ENCODE assay signal across 18 cellular contexts in the genomic region with DNA sequence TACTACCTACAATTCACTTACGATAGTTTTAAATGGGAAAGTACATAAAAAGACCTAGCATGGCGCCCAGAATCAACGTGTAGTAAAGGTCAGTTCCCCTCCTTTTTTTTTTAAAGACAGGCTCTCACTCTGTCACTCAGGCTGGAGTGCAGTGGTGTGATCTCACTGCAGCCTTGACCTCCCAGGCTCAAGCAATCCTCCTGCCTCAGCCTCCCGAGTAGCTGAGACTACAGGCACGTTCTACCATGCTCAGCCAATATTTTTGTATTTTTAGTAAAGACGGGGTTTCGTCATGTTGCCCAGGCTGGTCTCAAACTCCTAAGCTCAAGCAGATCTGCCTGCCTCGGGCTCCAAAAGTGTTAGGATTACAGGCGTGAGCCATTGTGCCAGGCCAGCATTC. TPM values are rescaled to one million over a fixed set of nuclear protein-coding genes. Genes with fewer than 3 reads are reported as not detected.
DNase-seq lines count a peak whose midpoint lies in the region; ATAC-seq and TF ChIP-seq lines count a peak whose summit lies in the region.
"Had no signal": no experiment of that assay in that cellular context is flagged by ENCODE, and none has a peak within 500 bp of the region (broad histone marks: within the 10 kb centered on the region; RNA-seq: fewer than 3 reads in every experiment).

No MANE protein-coding gene starts in this region.

- H3K4me3 Mint-ChIP-seq in activated CD8-positive, alpha-beta T cell treated with anti-CD3 and anti-CD28 coated beads for 36 hours = no peak overlapping the region
- H3K4me3 Mint-ChIP-seq in activated CD8-positive, alpha-beta T cell treated with anti-CD3 and anti-CD28 coated beads, Interleukin-2, amount 10 ng/mL, durations not matched to agents 7 days and 5 days = no peak overlapping the region
- no peak overlapping the region for H3K4me3 Mint-ChIP-seq in natural killer cell
- H3K4me3 Mint-ChIP-seq in natural killer cell treated with Interleukin-12 subunit alpha and Interleukin-12 subunit beta and Interleukin-15 and Interleukin-18, amount 100 ng/mL, for 72 hours = no peak overlapping the region
- no peak overlapping the region for H3K4me3 Mint-ChIP-seq in nephron progenitor cell
- no peak overlapping the region for H3K4me3 Mint-ChIP-seq in activated T-cell treated with anti-CD3 and anti-CD28 coated beads, Interleukin-2, amount 50 U/mL, for 24 hours
- H3K4me3 Mint-ChIP-seq: B cell; CD4-positive, CD25-positive, alpha-beta regulatory T cell; CD8-positive, alpha-beta memory T cell; H9 had no signal

- no peak for ATAC-seq in activated CD8-positive, alpha-beta T cell treated with anti-CD3 and anti-CD28 coated beads for 36 hours
- no peak for ATAC-seq in activated CD8-positive, alpha-beta T cell treated with anti-CD3 and anti-CD28 coated beads, Interleukin-2, amount 10 ng/mL, durations not matched to agents 7 days and 5 days
- no peak for ATAC-seq in natural killer cell
- ATAC-seq in natural killer cell treated with Interleukin-12 subunit alpha and Interleukin-12 subunit beta and Interleukin-15 and Interleukin-18, amount 100 ng/mL, for 72 hours = no peak
- ATAC-seq: A549, GM12878 had no signal

- DNase-seq in activated CD8-positive, alpha-beta T cell treated with anti-CD3 and anti-CD28 coated beads for 36 hours = no peak
- DNase-seq in activated CD8-positive, alpha-beta T cell treated with anti-CD3 and anti-CD28 coated beads, Interleukin-2, amount 10 ng/mL, durations not matched to agents 7 days and 5 days = no peak
- DNase-seq in natural killer cell (no peak), nephron progenitor cell (no peak), NCI-H345 treated with DMSO at 0.1 percent for 48 hours (lab: John Stamatoyannopoulos, UW; ENCODE audit: unreplicated experiment) (no peak)
- no peak for DNase-seq in natural killer cell treated with Interleukin-12 subunit alpha and Interleukin-12 subunit beta and Interleukin-15 and Interleukin-18, amount 100 ng/mL, for 72 hours (ENCODE audit: low spot score)
- DNase-seq in activated T-cell treated with anti-CD3 and anti-CD28 coated beads, Interleukin-2, amount 50 U/mL, for 24 hours = no peak
- DNase-seq: CD4-positive, CD25-positive, alpha-beta regulatory T cell; CD8-positive, alpha-beta memory T cell; COR-L47; DMS 273 treated with DMSO at 0.1 percent for 48 hours; DMS53; DND-41; EL; H9 had no signal

- H3K27me3 Mint-ChIP-seq in activated CD8-positive, alpha-beta T cell treated with anti-CD3 and anti-CD28 coated beads for 36 hours = no peaks in the 10 kb centered on the region
- H3K27me3 Mint-ChIP-seq in activated CD8-positive, alpha-beta T cell treated with anti-CD3 and anti-CD28 coated beads, Interleukin-2, amount 10 ng/mL, durations not matched to agents 7 days and 5 days (ENCODE audit: low read depth) = no peaks in the 10 kb centered on the region
- H3K27me3 Mint-ChIP-seq in natural killer cell (ENCODE audit: low read depth in 2 of 2) = no peaks in the 10 kb centered on the region
- H3K27me3 Mint-ChIP-seq in natural killer cell treated with Interleukin-12 subunit alpha and Interleukin-12 subunit beta and Interleukin-15 and Interleukin-18, amount 100 ng/mL, for 72 hours = no peaks in the 10 kb centered on the region
- no peaks in the 10 kb centered on the region for H3K27me3 Mint-ChIP-seq in nephron progenitor cell (ENCODE audit: low read depth, poor library complexity)
- H3K27me3 Mint-ChIP-seq in activated T-cell treated with anti-CD3 and anti-CD28 coated beads, Interleukin-2, amount 50 U/mL, for 24 hours = no peaks in the 10 kb centered on the region
- H3K27me3 Mint-ChIP-seq: B cell; CD4-positive, CD25-positive, alpha-beta regulatory T cell; CD8-positive, alpha-beta memory T cell had no signal

- no peaks in the 10 kb centered on the region for H3K9me3 Mint-ChIP-seq in activated CD8-positive, alpha-beta T cell treated with anti-CD3 and anti-CD28 coated beads for 36 hours
- no peaks in the 10 kb centered on the region for H3K9me3 Mint-ChIP-seq in activated CD8-positive, alpha-beta T cell treated with anti-CD3 and anti-CD28 coated beads, Interleukin-2, amount 10 ng/mL, durations not matched to agents 7 days and 5 days (ENCODE audit: insufficient read depth)
- no peaks in the 10 kb centered on the region for H3K9me3 Mint-ChIP-seq in natural killer cell
- H3K9me3 Mint-ChIP-seq in natural killer cell treated with Interleukin-12 subunit alpha and Interleukin-12 subunit beta and Interleukin-15 and Interleukin-18, amount 100 ng/mL, for 72 hours = no peaks in the 10 kb centered on the region
- peaks cover 19% of the 10 kb centered on the region for H3K9me3 Mint-ChIP-seq in nephron progenitor cell
- no peaks in the 10 kb centered on the region for H3K9me3 Mint-ChIP-seq in activated T-cell treated with anti-CD3 and anti-CD28 coated beads, Interleukin-2, amount 50 U/mL, for 24 hours

- H3K27ac Mint-ChIP-seq in activated CD8-positive, alpha-beta T cell treated with anti-CD3 and anti-CD28 coated beads for 36 hours = peak overlapping the region; percentile 34
- H3K27ac Mint-ChIP-seq in activated CD8-positive, alpha-beta T cell treated with anti-CD3 and anti-CD28 coated beads, Interleukin-2, amount 10 ng/mL, durations not matched to agents 7 days and 5 days = no peak overlapping the region
- H3K27ac Mint-ChIP-seq in natural killer cell = peak overlapping the region; percentile 14 to 18
- H3K27ac Mint-ChIP-seq in natural killer cell treated with Interleukin-12 subunit alpha and Interleukin-12 subunit beta and Interleukin-15 and Interleukin-18, amount 100 ng/mL, for 72 hours = no peak overlapping the region
- H3K27ac Mint-ChIP-seq in nephron progenitor cell = peak overlapping the region; percentile 57
- no peak overlapping the region for H3K27ac Mint-ChIP-seq in activated T-cell treated with anti-CD3 and anti-CD28 coated beads, Interleukin-2, amount 50 U/mL, for 24 hours
- H3K27ac Mint-ChIP-seq: B cell had no signal

- intact Hi-C loops in activated CD8-positive, alpha-beta T cell treated with anti-CD3 and anti-CD28 coated beads for 36 hours (cut with micrococcal nuclease) = no loop called here
- intact Hi-C loops in natural killer cell (cut with micrococcal nuclease) = no loop called here

- POLR2A ChIA-PET in activated CD8-positive, alpha-beta T cell treated with anti-CD3 and anti-CD28 coated beads for 36 hours (lab: Charles Lee) = interaction anchor here (1.0 kb wide), 1 partner anchor 10 kb away, joined by 4 read pairs; no protein-coding TSS in a partner anchor
- POLR2A ChIA-PET in activated CD8-positive, alpha-beta T cell treated with anti-CD3 and anti-CD28 coated beads, Interleukin-2, amount 10 ng/mL, durations not matched to agents 7 days and 5 days (lab: Charles Lee) = no interaction called here

- TF ChIP-seq CTCF in activated CD8-positive, alpha-beta T cell treated with anti-CD3 and anti-CD28 coated beads for 36 hours (IDR thresholded peaks at IDR 0.05) = no peak
- no peak for TF ChIP-seq CTCF in natural killer cell (IDR thresholded peaks at IDR 0.05)
- TF ChIP-seq CTCF in nephron progenitor cell (IDR thresholded peaks at IDR 0.05) = no peak

- H3K4me1 Mint-ChIP-seq in activated CD8-positive, alpha-beta T cell treated with anti-CD3 and anti-CD28 coated beads for 36 hours (ENCODE audit: low read depth) = peaks cover 4% of the 10 kb centered on the region
- H3K4me1 Mint-ChIP-seq in activated CD8-positive, alpha-beta T cell treated with anti-CD3 and anti-CD28 coated beads, Interleukin-2, amount 10 ng/mL, durations not matched to agents 7 days and 5 days (ENCODE audit: low read depth) = no peaks in the 10 kb centered on the region
- H3K4me1 Mint-ChIP-seq in natural killer cell (no peaks in the 10 kb centered on the region), nephron progenitor cell (no peaks in the 10 kb centered on the region)
- H3K4me1 Mint-ChIP-seq in natural killer cell treated with Interleukin-12 subunit alpha and Interleukin-12 subunit beta and Interleukin-15 and Interleukin-18, amount 100 ng/mL, for 72 hours (ENCODE audit: low read depth in 2 of 2) = no peaks in the 10 kb centered on the region
- H3K4me1 Mint-ChIP-seq in activated T-cell treated with anti-CD3 and anti-CD28 coated beads, Interleukin-2, amount 50 U/mL, for 24 hours (ENCODE audit: low read depth) = peaks cover 6% of the 10 kb centered on the region
- H3K4me1 Mint-ChIP-seq: B cell; CD8-positive, alpha-beta memory T cell; H9 had no signal

- peaks cover 24% of the 10 kb centered on the region for H3K36me3 Mint-ChIP-seq in activated CD8-positive, alpha-beta T cell treated with anti-CD3 and anti-CD28 coated beads for 36 hours (ENCODE audit: low read depth)
- peaks cover 32% of the 10 kb centered on the region for H3K36me3 Mint-ChIP-seq in activated CD8-positive, alpha-beta T cell treated with anti-CD3 and anti-CD28 coated beads, Interleukin-2, amount 10 ng/mL, durations not matched to agents 7 days and 5 days (ENCODE audit: low read depth)
- H3K36me3 Mint-ChIP-seq in natural killer cell (peaks cover 9% of the 10 kb centered on the region), nephron progenitor cell (ENCODE audit: low read depth) (peaks cover 50% of the 10 kb centered on the region)
- H3K36me3 Mint-ChIP-seq in natural killer cell treated with Interleukin-12 subunit alpha and Interleukin-12 subunit beta and Interleukin-15 and Interleukin-18, amount 100 ng/mL, for 72 hours = peaks cover 14% of the 10 kb centered on the region
- peaks cover 50% of the 10 kb centered on the region for H3K36me3 Mint-ChIP-seq in activated T-cell treated with anti-CD3 and anti-CD28 coated beads, Interleukin-2, amount 50 U/mL, for 24 hours (ENCODE audit: low read depth)

- CTCF ChIA-PET in activated CD8-positive, alpha-beta T cell treated with anti-CD3 and anti-CD28 coated beads for 36 hours (lab: Charles Lee) = no interaction called here
- CTCF ChIA-PET in activated CD8-positive, alpha-beta T cell treated with anti-CD3 and anti-CD28 coated beads, Interleukin-2, amount 10 ng/mL, durations not matched to agents 7 days and 5 days (lab: Charles Lee) = no interaction called here

RNA-seq across cellular contexts. Expression of gene MTMR12, which starts 40.7 kb away (rescaled TPM):
- total RNA-seq in activated CD8-positive, alpha-beta T cell treated with anti-CD3 and anti-CD28 coated beads for 36 hours = 10 to 100 TPM; 19.7 to 19.9 TPM
- 10 to 100 TPM; 23.9 to 29.4 TPM for total RNA-seq in activated CD8-positive, alpha-beta T cell treated with anti-CD3 and anti-CD28 coated beads, Interleukin-2, amount 10 ng/mL, durations not matched to agents 7 days and 5 days
- 10 to 100 TPM; 36.9 to 47.7 (median 39.8) TPM for total RNA-seq in natural killer cell
- total RNA-seq in natural killer cell treated with Interleukin-12 subunit alpha and Interleukin-12 subunit beta and Interleukin-15 and Interleukin-18, amount 100 ng/mL, for 72 hours = 10 to 100 TPM; 28.8 to 31.9 TPM

Comparison
In these comparisons a context has a peak if more than half of its experiments do, and no peak if none do; other contexts are left out.
1. H3K27ac Mint-ChIP-seq: peak in activated CD8-positive, alpha-beta T cell treated with anti-CD3 and anti-CD28 coated beads for 36 hours (single experiment), natural killer cell (2 of 2) and nephron progenitor cell (single experiment); none in activated CD8-positive, alpha-beta T cell treated with anti-CD3 and anti-CD28 coated beads, Interleukin-2, amount 10 ng/mL, durations not matched to agents 7 days and 5 days (single experiment), natural killer cell treated with Interleukin-12 subunit alpha and Interleukin-12 subunit beta and Interleukin-15 and Interleukin-18, amount 100 ng/mL, for 72 hours (0 of 2) and activated T-cell treated with anti-CD3 and anti-CD28 coated beads, Interleukin-2, amount 50 U/mL, for 24 hours (single experiment).